ENCODE assay signal across 12 cellular contexts in genomic region chr19:55079400-55080038, GRCh38. TPM values are rescaled to one million over a fixed set of nuclear protein-coding genes. Genes with fewer than 3 reads are reported as not detected.
DNase-seq lines count a peak whose midpoint lies in the region; ATAC-seq, FAIRE-seq and TF ChIP-seq lines count a peak whose summit lies in the region.
"Had no signal": no experiment of that assay in that cellular context is flagged by ENCODE, and none has a peak within 500 bp of the region (broad histone marks: within the 10 kb centered on the region; RNA-seq: fewer than 3 reads in every experiment).

No MANE protein-coding gene starts in this region.

- H3K4me1 Mint-ChIP-seq in activated naive CD8-positive, alpha-beta T cell treated with anti-CD3 and anti-CD28 coated beads, Interleukin-2, amount 10 ng/mL, durations not matched to agents 7 days and 5 days: peaks cover 11% of the 10 kb centered on the region

- in situ Hi-C loops in HAP-1 (cut with MboI; ENCODE audit: low sequenced_read_pairs): no loop called here
- in situ Hi-C loops in HepG2 (cut with HindIII; ENCODE audit: extremely low pct_ligation_motif_present, low pct_unique_long_range_greater_than_20kb): no loop called here

- DNase-seq in A673 (ENCODE audit: low spot score) (no peak), HAP-1 (ENCODE audit: low spot score in 2 of 2) (no peak), HepG2 (ENCODE audit: low spot score) (no peak), GM12892 (ENCODE audit: insufficient read length) (no peak), NCI-H2227 (lab: John Stamatoyannopoulos, UW; ENCODE audit: unreplicated experiment) (no peak), NCI-H2196 (lab: John Stamatoyannopoulos, UW; ENCODE audit: unreplicated experiment) (no peak), small intestine (no peak)
- DNase-seq in activated naive CD8-positive, alpha-beta T cell treated with anti-CD3 and anti-CD28 coated beads, Interleukin-2, amount 10 ng/mL, durations not matched to agents 7 days and 5 days: no peak
- DNase-seq: NCI-H524 treated with DMSO at 0.1 percent for 48 hours had no signal

- TF ChIP-seq CTCF in A673 (conservative IDR thresholded peaks at IDR 0.05; ENCODE audit: low read depth, low read length): no peak
- no peak for TF ChIP-seq CTCF in HepG2 (CRISPR knock-in tag; IDR thresholded peaks at IDR 0.05)

- POLR2A ChIA-PET in A673 (lab: Charles Lee; ENCODE audit: low non-redundant PET): no interaction called here
- POLR2A ChIA-PET in activated naive CD8-positive, alpha-beta T cell treated with anti-CD3 and anti-CD28 coated beads, Interleukin-2, amount 10 ng/mL, durations not matched to agents 7 days and 5 days (lab: Charles Lee): interaction anchor here (0.6 to 1.7 kb wide), 7 partner anchors 9 to 259 kb away, joined by 3 to 11 read pairs (median 5); partner anchors contain the start of gene RDH13
- POLR2A ChIA-PET in HepG2 (lab: Yijun Ruan, JAX): interaction anchor here (0.7 to 1.9 kb wide), 3 partner anchors 10 to 17 kb away, joined by 3 to 11 read pairs (median 6); partner anchors contain the start of gene RDH13

- H3K4me3 Mint-ChIP-seq in activated naive CD8-positive, alpha-beta T cell treated with anti-CD3 and anti-CD28 coated beads, Interleukin-2, amount 10 ng/mL, durations not matched to agents 7 days and 5 days: peak overlapping the region; percentile 83

- H3K4me2 ChIP-seq in HepG2 (ENCODE audit: low read depth, low read length): peak overlapping the region; percentile 100

- H2AFZ ChIP-seq in HepG2 (ENCODE audit: low read length): no peak overlapping the region

- no peak overlapping the region for H3K27ac ChIP-seq in A673 (ENCODE audit: low read depth, low read length, poor library complexity, severe bottlenecking)
- no peak overlapping the region for H3K27ac ChIP-seq in HepG2 (ENCODE audit: extremely low read length, insufficient read depth, low read length)
- no peak overlapping the region for H3K27ac ChIP-seq in small intestine (ENCODE audit: low read depth in 1 of 2, low read length in 1 of 2)
- H3K27ac ChIP-seq: ascending aorta, testis had no signal

- no peaks in the 10 kb centered on the region for H3K9me3 Mint-ChIP-seq in activated naive CD8-positive, alpha-beta T cell treated with anti-CD3 and anti-CD28 coated beads, Interleukin-2, amount 10 ng/mL, durations not matched to agents 7 days and 5 days

- CTCF ChIA-PET in A673 (lab: Charles Lee) (interaction anchor here (0.6 to 0.8 kb wide), 2 partner anchors 17 to 890 kb away, joined by 6 read pairs; partner anchors contain the start of gene MBOAT7), HepG2 (lab: Yijun Ruan, JAX; ENCODE audit: low intra/inter-chr PET ratio, low total read pairs) (no interaction called here)

- no peaks in the 10 kb centered on the region for H3K9me3 ChIP-seq in A673 (ENCODE audit: low read depth, low read length, poor library complexity, severe bottlenecking)
- H3K9me3 ChIP-seq in HAP-1: no peaks in the 10 kb centered on the region
- no peaks in the 10 kb centered on the region for H3K9me3 ChIP-seq in HepG2 (ENCODE audit: low read length)
- H3K9me3 ChIP-seq in small intestine (ENCODE audit: control insufficient read depth, low read depth): no peaks in the 10 kb centered on the region
- H3K9me3 ChIP-seq: ascending aorta, prostate gland, testis had no signal

- H4K20me1 ChIP-seq in HepG2 (ENCODE audit: insufficient read depth, low read length): no peaks in the 10 kb centered on the region

- TF ChIP-seq EP300 in HepG2 (IDR thresholded peaks at IDR 0.05; ENCODE audit: low read depth in 2 of 2, low read length in 2 of 2) (no peak), HepG2 (CRISPR knock-in tag; IDR thresholded peaks at IDR 0.05; ENCODE audit: borderline replicate concordance) (no peak)

- no peak for FAIRE-seq in HepG2 (lab: Jason Lieb, UNC)
- FAIRE-seq in GM12892 (lab: Jason Lieb, UNC): no peak
- no peak for FAIRE-seq in small intestine (lab: Jason Lieb, UNC)

- H3K4me3 ChIP-seq in A673 (ENCODE audit: low read depth, low read length, poor library complexity, severe bottlenecking) (peak overlapping the region; percentile 54), HAP-1 (peak overlapping the region; percentile 49), HepG2 (replicated peaks in 1 of 3; ENCODE audit: insufficient read depth in 1 of 3, low read depth in 2 of 3, low read length in 3 of 3) (peak overlapping the region in 1 of 3 experiments; percentile 83; a peak in 1 of 6 replicates), small intestine (ENCODE audit: low read depth in 1 of 2, low read length in 2 of 2) (no peak overlapping the region)

- H3K27me3 ChIP-seq in A673 (replicated peaks; ENCODE audit: insufficient read depth, low read depth, low read length, poor library complexity) (peaks cover 10% of the 10 kb centered on the region), HAP-1 (ENCODE audit: low read depth) (no peaks in the 10 kb centered on the region; the same call in 1 of the 2 replicates), HepG2 (ENCODE audit: control insufficient read depth in 1 of 2, insufficient read depth in 2 of 2, low read length in 2 of 2) (peaks cover 1 to 17% of the 10 kb centered on the region in 2 experiments; a peak in 2 of 5 replicates), small intestine (ENCODE audit: control insufficient read depth in 2 of 2, insufficient read depth in 2 of 2, low read length in 2 of 2) (peaks cover 0 to 5% of the 10 kb centered on the region in 2 donors)
- H3K27me3 ChIP-seq: testis had no signal

- peaks cover 30% of the 10 kb centered on the region for H3K27me3 Mint-ChIP-seq in activated naive CD8-positive, alpha-beta T cell treated with anti-CD3 and anti-CD28 coated beads, Interleukin-2, amount 10 ng/mL, durations not matched to agents 7 days and 5 days

- TF ChIP-seq RAD21 in HepG2 (CRISPR knock-in tag; IDR thresholded peaks at IDR 0.05): no peak

- no peaks in the 10 kb centered on the region for H3K79me2 ChIP-seq in HepG2 (ENCODE audit: insufficient read depth, low read length)

- intact Hi-C loops in A673 (cut with micrococcal nuclease; ENCODE audit: unreplicated experiment) (no loop called here), HepG2 (cut with micrococcal nuclease; ENCODE audit: unreplicated experiment) (no loop called here)

- TF ChIP-seq POLR2A in HepG2 (IDR thresholded peaks at IDR 0.05; ENCODE audit: insufficient read depth in 1 of 2, low read depth in 2 of 2, low read length in 2 of 2): no peak
- TF ChIP-seq POLR2A in GM12892 (IDR thresholded peaks at IDR 0.05; ENCODE audit: low read depth, low read length): no peak

- ATAC-seq in activated naive CD8-positive, alpha-beta T cell treated with anti-CD3 and anti-CD28 coated beads, Interleukin-2, amount 10 ng/mL, durations not matched to agents 7 days and 5 days (ENCODE audit: low read depth): no peak
- no peak for ATAC-seq in HepG2

- 85% methylated on average over 11 of the region's 19 CpGs for WGBS in HepG2 (ENCODE audit: low lambda C conversion rate)
- 68 to 84% (median 76%) methylated on average over 18 to 19 of the region's 19 CpGs for WGBS in small intestine, 3 donors

- H3K4me1 ChIP-seq in A673 (ENCODE audit: insufficient read depth, low read length, poor library complexity, severe bottlenecking) (peaks cover 13% of the 10 kb centered on the region), HAP-1 (peaks cover 14% of the 10 kb centered on the region), HepG2 (ENCODE audit: insufficient read depth, low read length) (peaks cover 33% of the 10 kb centered on the region), small intestine (ENCODE audit: control insufficient read depth in 2 of 2, insufficient read depth in 1 of 2, low read depth in 1 of 2, low read length in 1 of 2) (peaks cover 0 to 5% of the 10 kb centered on the region in 2 donors)
- H3K4me1 ChIP-seq: prostate gland had no signal

- no peak overlapping the region; the same call in 1 of the 2 replicates for H3K9ac ChIP-seq in HepG2 (ENCODE audit: insufficient read depth, low read depth, low read length)

- BruUV-seq in A673 (replicated peaks; lab: Mats Ljungman, UMichigan): no TSS peak
- no TSS peak for BruUV-seq in HepG2 (replicated peaks; lab: Mats Ljungman, UMichigan)

- H3K27ac Mint-ChIP-seq in activated naive CD8-positive, alpha-beta T cell treated with anti-CD3 and anti-CD28 coated beads, Interleukin-2, amount 10 ng/mL, durations not matched to agents 7 days and 5 days: peak overlapping the region; percentile 97

- H3K36me3 ChIP-seq in A673 (ENCODE audit: insufficient read depth, low read length, poor library complexity, severe bottlenecking): no peaks in the 10 kb centered on the region
- H3K36me3 ChIP-seq in HAP-1 (replicated peaks): no peaks in the 10 kb centered on the region
- H3K36me3 ChIP-seq in HepG2 (replicated peaks in 1 of 2; ENCODE audit: control insufficient read depth in 1 of 2, insufficient read depth in 2 of 2, low read length in 2 of 2): no peaks in the 10 kb centered on the region
- no peaks in the 10 kb centered on the region for H3K36me3 ChIP-seq in small intestine (ENCODE audit: control insufficient read depth in 2 of 2, insufficient read depth in 2 of 2, low read length in 2 of 2)
- H3K36me3 ChIP-seq: ascending aorta, prostate gland had no signal

- peaks cover 4% of the 10 kb centered on the region for H3K36me3 Mint-ChIP-seq in activated naive CD8-positive, alpha-beta T cell treated with anti-CD3 and anti-CD28 coated beads, Interleukin-2, amount 10 ng/mL, durations not matched to agents 7 days and 5 days

RNA-seq across cellular contexts. Expression of gene EPS8L1, which starts 3.9 kb away (rescaled TPM):
- total RNA-seq in A673 (2021) (7.7 and 10.2 TPM in 2 replicates), HepG2 (2016; rRNA removed; fragmentation: Illumina TruSeq; extraction: Trizol) (2.3 and 3.0 TPM in 2 replicates)
- 1 to 10 TPM; 5.1 to 7.6 TPM for total RNA-seq in activated naive CD8-positive, alpha-beta T cell treated with anti-CD3 and anti-CD28 coated beads, Interleukin-2, amount 10 ng/mL, durations not matched to agents 7 days and 5 days
- total RNA-seq in HepG2 (2016; cell fraction: cytosol; rRNA removed; fragmentation: Illumina TruSeq; extraction: Trizol; ENCODE audit: low read depth): 0.79 and 0.91 TPM in 2 replicates
- total RNA-seq in HepG2 (2016; cell fraction: insoluble cytoplasmic fraction; rRNA removed; fragmentation: Illumina TruSeq; extraction: Trizol): 1.4 and 2.2 TPM in 2 replicates
- total RNA-seq in HepG2 (2016; cell fraction: membrane; rRNA removed; fragmentation: Illumina TruSeq; extraction: Trizol): 2.6 and 2.9 TPM in 2 replicates
- 0.84 and 1.3 TPM in 2 replicates for total RNA-seq in HepG2 (2016; cell fraction: nucleus; rRNA removed; fragmentation: Illumina TruSeq; extraction: Trizol)
- polyA plus RNA-seq in HepG2 (2011; rRNA removed) (6.3 and 6.6 TPM in 2 replicates), small intestine (10 to 100 TPM; 17.2 to 23.8 (median 21.0) TPM)
- 3.0 and 4.2 TPM in 2 replicates for polyA plus RNA-seq in HepG2 (2011; cell fraction: cytosol; rRNA removed)
- polyA plus RNA-seq in HepG2 (2011; cell fraction: nucleus; rRNA removed): 27.8 and 31.9 TPM in 2 replicates
- polyA plus RNA-seq in HepG2 (2012): 5.0 and 6.5 TPM in 2 replicates
- 1.6 and 1.7 TPM in 2 replicates for polyA plus RNA-seq in HepG2 (2016; cell fraction: cytosol; fragmentation: Illumina TruSeq; extraction: Trizol; ENCODE audit: low read depth)
- 1.4 and 2.0 TPM in 2 replicates for polyA plus RNA-seq in HepG2 (2016; cell fraction: insoluble cytoplasmic fraction; fragmentation: Illumina TruSeq; extraction: Trizol; ENCODE audit: low read depth)
- polyA plus RNA-seq in HepG2 (2016; cell fraction: membrane; fragmentation: Illumina TruSeq; extraction: Trizol; ENCODE audit: low read depth): 2.0 TPM in 2 replicates
- 6.3 and 7.4 TPM in 2 replicates for polyA plus RNA-seq in HepG2 (2016; cell fraction: nucleus; fragmentation: Illumina TruSeq; extraction: Trizol; ENCODE audit: insufficient read depth, low read depth)
- polyA minus RNA-seq in HepG2 (2011; rRNA and poly(A)+ RNA removed; ENCODE audit: low replicate concordance): 4.0 and 6.3 TPM in 2 replicates
- 0.88 and 1.4 TPM in 2 replicates for polyA minus RNA-seq in HepG2 (2011; cell fraction: cytosol; rRNA and poly(A)+ RNA removed)
- 3.4 and 3.7 TPM in 2 replicates for polyA minus RNA-seq in HepG2 (2011; cell fraction: nucleus; rRNA and poly(A)+ RNA removed)
- polyA plus RNA-seq in GM12892 (2012; ENCODE audit: missing spikeins): 0.64 TPM
- total RNA-seq: ascending aorta had no signal

RNA-seq across cellular contexts. Expression of gene RDH13, which starts 16.6 kb away (rescaled TPM):
- total RNA-seq in A673 (2021) (19.0 and 24.4 TPM in 2 replicates), HepG2 (2016; rRNA removed; fragmentation: Illumina TruSeq; extraction: Trizol) (19.1 and 21.5 TPM in 2 replicates)
- total RNA-seq in activated naive CD8-positive, alpha-beta T cell treated with anti-CD3 and anti-CD28 coated beads, Interleukin-2, amount 10 ng/mL, durations not matched to agents 7 days and 5 days: 10 to 100 TPM; 25.9 to 28.6 TPM
- 7.5 and 7.8 TPM in 2 replicates for total RNA-seq in HepG2 (2016; cell fraction: cytosol; rRNA removed; fragmentation: Illumina TruSeq; extraction: Trizol; ENCODE audit: low read depth)
- 15.8 and 21.1 TPM in 2 replicates for total RNA-seq in HepG2 (2016; cell fraction: insoluble cytoplasmic fraction; rRNA removed; fragmentation: Illumina TruSeq; extraction: Trizol)
- 11.8 and 12.8 TPM in 2 replicates for total RNA-seq in HepG2 (2016; cell fraction: membrane; rRNA removed; fragmentation: Illumina TruSeq; extraction: Trizol)
- 17.4 and 22.3 TPM in 2 replicates for total RNA-seq in HepG2 (2016; cell fraction: nucleus; rRNA removed; fragmentation: Illumina TruSeq; extraction: Trizol)
- polyA plus RNA-seq in HepG2 (2011; rRNA removed) (13.4 and 16.6 TPM in 2 replicates), small intestine (10 to 100 TPM; 21.3 to 28.4 (median 23.0) TPM)
- polyA plus RNA-seq in HepG2 (2011; cell fraction: cytosol; rRNA removed): 9.7 and 11.4 TPM in 2 replicates
- 30.1 and 32.4 TPM in 2 replicates for polyA plus RNA-seq in HepG2 (2011; cell fraction: nucleus; rRNA removed)
- 11.5 and 13.1 TPM in 2 replicates for polyA plus RNA-seq in HepG2 (2012)
- polyA plus RNA-seq in HepG2 (2016; cell fraction: cytosol; fragmentation: Illumina TruSeq; extraction: Trizol; ENCODE audit: low read depth): 4.2 and 4.4 TPM in 2 replicates
- 14.5 and 16.2 TPM in 2 replicates for polyA plus RNA-seq in HepG2 (2016; cell fraction: insoluble cytoplasmic fraction; fragmentation: Illumina TruSeq; extraction: Trizol; ENCODE audit: low read depth)
- polyA plus RNA-seq in HepG2 (2016; cell fraction: membrane; fragmentation: Illumina TruSeq; extraction: Trizol; ENCODE audit: low read depth): 5.8 and 6.5 TPM in 2 replicates
- polyA plus RNA-seq in HepG2 (2016; cell fraction: nucleus; fragmentation: Illumina TruSeq; extraction: Trizol; ENCODE audit: insufficient read depth, low read depth): 30.4 and 34.3 TPM in 2 replicates
- polyA minus RNA-seq in HepG2 (2011; rRNA and poly(A)+ RNA removed; ENCODE audit: low replicate concordance): 35.2 and 54.3 TPM in 2 replicates
- polyA minus RNA-seq in HepG2 (2011; cell fraction: cytosol; rRNA and poly(A)+ RNA removed): 8.1 and 16.8 TPM in 2 replicates
- 29.1 and 32.1 TPM in 2 replicates for polyA minus RNA-seq in HepG2 (2011; cell fraction: nucleus; rRNA and poly(A)+ RNA removed)
- polyA plus RNA-seq in GM12892 (2012; ENCODE audit: missing spikeins): 6.9 TPM

RNA-seq across cellular contexts. Expression of gene PPP1R12C, which starts 37.9 kb away (rescaled TPM):
- total RNA-seq in A673 (2021) (85.7 and 94.6 TPM in 2 replicates), HepG2 (2016; rRNA removed; fragmentation: Illumina TruSeq; extraction: Trizol) (13.0 and 29.7 TPM in 2 replicates)
- total RNA-seq in activated naive CD8-positive, alpha-beta T cell treated with anti-CD3 and anti-CD28 coated beads, Interleukin-2, amount 10 ng/mL, durations not matched to agents 7 days and 5 days: 100 to 1,000 TPM; 147 to 157 TPM
- 8.7 and 9.6 TPM in 2 replicates for total RNA-seq in HepG2 (2016; cell fraction: cytosol; rRNA removed; fragmentation: Illumina TruSeq; extraction: Trizol; ENCODE audit: low read depth)
- 10.7 and 30.4 TPM in 2 replicates for total RNA-seq in HepG2 (2016; cell fraction: insoluble cytoplasmic fraction; rRNA removed; fragmentation: Illumina TruSeq; extraction: Trizol)
- 16.0 and 19.8 TPM in 2 replicates for total RNA-seq in HepG2 (2016; cell fraction: membrane; rRNA removed; fragmentation: Illumina TruSeq; extraction: Trizol)
- total RNA-seq in HepG2 (2016; cell fraction: nucleus; rRNA removed; fragmentation: Illumina TruSeq; extraction: Trizol): 33.8 and 39.8 TPM in 2 replicates
- polyA plus RNA-seq in HepG2 (2011; rRNA removed) (30.3 and 40.4 TPM in 2 replicates), small intestine (100 to 1,000 TPM in 2 of 3 donors, 10 to 100 TPM in 1; 96.6 to 192 (median 166) TPM)
- 13.1 and 19.7 TPM in 2 replicates for polyA plus RNA-seq in HepG2 (2011; cell fraction: cytosol; rRNA removed)
- 234 and 309 TPM in 2 replicates for polyA plus RNA-seq in HepG2 (2011; cell fraction: nucleus; rRNA removed)
- polyA plus RNA-seq in HepG2 (2012): 30.8 and 39.8 TPM in 2 replicates
- 16.9 and 17.6 TPM in 2 replicates for polyA plus RNA-seq in HepG2 (2016; cell fraction: cytosol; fragmentation: Illumina TruSeq; extraction: Trizol; ENCODE audit: low read depth)
- polyA plus RNA-seq in HepG2 (2016; cell fraction: insoluble cytoplasmic fraction; fragmentation: Illumina TruSeq; extraction: Trizol; ENCODE audit: low read depth): 21.3 and 29.2 TPM in 2 replicates
- 27.6 and 31.9 TPM in 2 replicates for polyA plus RNA-seq in HepG2 (2016; cell fraction: membrane; fragmentation: Illumina TruSeq; extraction: Trizol; ENCODE audit: low read depth)
- polyA plus RNA-seq in HepG2 (2016; cell fraction: nucleus; fragmentation: Illumina TruSeq; extraction: Trizol; ENCODE audit: insufficient read depth, low read depth): 194 and 196 TPM in 2 replicates
- polyA minus RNA-seq in HepG2 (2011; rRNA and poly(A)+ RNA removed; ENCODE audit: low replicate concordance): 20.6 and 25.3 TPM in 2 replicates
- polyA minus RNA-seq in HepG2 (2011; cell fraction: cytosol; rRNA and poly(A)+ RNA removed): 6.3 and 6.7 TPM in 2 replicates
- 22.7 and 26.5 TPM in 2 replicates for polyA minus RNA-seq in HepG2 (2011; cell fraction: nucleus; rRNA and poly(A)+ RNA removed)
- 30.1 TPM for polyA plus RNA-seq in GM12892 (2012; ENCODE audit: missing spikeins)

RNA-seq across cellular contexts. Expression of gene GP6, which starts 41.5 kb away (rescaled TPM):
- total RNA-seq in A673 (2021) (0.22 TPM in 1 of 2 replicates, not detected in the other), HepG2 (2016; rRNA removed; fragmentation: Illumina TruSeq; extraction: Trizol) (not detected in 2 replicates)
- total RNA-seq in activated naive CD8-positive, alpha-beta T cell treated with anti-CD3 and anti-CD28 coated beads, Interleukin-2, amount 10 ng/mL, durations not matched to agents 7 days and 5 days: under 1 TPM in 1 of 2 experiments, not detected in 1; 0.25 TPM
- total RNA-seq in HepG2 (2016; cell fraction: cytosol; rRNA removed; fragmentation: Illumina TruSeq; extraction: Trizol; ENCODE audit: low read depth): not detected in 2 replicates
- not detected in 2 replicates for total RNA-seq in HepG2 (2016; cell fraction: insoluble cytoplasmic fraction; rRNA removed; fragmentation: Illumina TruSeq; extraction: Trizol)
- not detected in 2 replicates for total RNA-seq in HepG2 (2016; cell fraction: membrane; rRNA removed; fragmentation: Illumina TruSeq; extraction: Trizol)
- not detected in 2 replicates for total RNA-seq in HepG2 (2016; cell fraction: nucleus; rRNA removed; fragmentation: Illumina TruSeq; extraction: Trizol)
- polyA plus RNA-seq in HepG2 (2011; rRNA removed) (0.05 and 0.08 TPM in 2 replicates), small intestine (under 1 TPM in 1 of 3 donors, not detected in 2; 0.15 TPM)
- 0.03 TPM in 1 of 2 replicates, not detected in the other for polyA plus RNA-seq in HepG2 (2011; cell fraction: cytosol; rRNA removed)
- polyA plus RNA-seq in HepG2 (2011; cell fraction: nucleus; rRNA removed): 0.05 TPM in 1 of 2 replicates, not detected in the other
- 0.13 TPM in 1 of 2 replicates, not detected in the other for polyA plus RNA-seq in HepG2 (2012)
- not detected in 2 replicates for polyA plus RNA-seq in HepG2 (2016; cell fraction: cytosol; fragmentation: Illumina TruSeq; extraction: Trizol; ENCODE audit: low read depth)
- not detected in 2 replicates for polyA plus RNA-seq in HepG2 (2016; cell fraction: insoluble cytoplasmic fraction; fragmentation: Illumina TruSeq; extraction: Trizol; ENCODE audit: low read depth)
- polyA plus RNA-seq in HepG2 (2016; cell fraction: membrane; fragmentation: Illumina TruSeq; extraction: Trizol; ENCODE audit: low read depth): not detected in 2 replicates
- not detected in 2 replicates for polyA plus RNA-seq in HepG2 (2016; cell fraction: nucleus; fragmentation: Illumina TruSeq; extraction: Trizol; ENCODE audit: insufficient read depth, low read depth)
- 0.30 and 0.75 TPM in 2 replicates for polyA minus RNA-seq in HepG2 (2011; rRNA and poly(A)+ RNA removed; ENCODE audit: low replicate concordance)
- not detected in 2 replicates for polyA minus RNA-seq in HepG2 (2011; cell fraction: cytosol; rRNA and poly(A)+ RNA removed)
- polyA minus RNA-seq in HepG2 (2011; cell fraction: nucleus; rRNA and poly(A)+ RNA removed): not detected in 2 replicates
- 1.3 TPM for polyA plus RNA-seq in GM12892 (2012; ENCODE audit: missing spikeins)
- total RNA-seq: ascending aorta had no signal

Comparison
In these comparisons a context has a peak if more than half of its experiments do, and no peak if none do; other contexts are left out.
1. H3K4me3 ChIP-seq: peak in A673 (single experiment) and HAP-1 (single experiment); none in small intestine (0 of 2).